14 cellular contexts compared by ENCODE assay signal in genomic region chr17:50364715-50365114, GRCh38. TPM values are rescaled to one million over a fixed set of nuclear protein-coding genes. Genes with fewer than 3 reads are reported as not detected.
DNase-seq lines count a peak whose midpoint lies in the region; ATAC-seq, FAIRE-seq and TF ChIP-seq lines count a peak whose summit lies in the region.
"Had no signal": no experiment of that assay in that cellular context is flagged by ENCODE, and none has a peak within 500 bp of the region (broad histone marks: within the 10 kb centered on the region; RNA-seq: fewer than 3 reads in every experiment).

No MANE protein-coding gene starts in this region.

- peaks cover 42% of the 10 kb centered on the region for H3K4me1 Mint-ChIP-seq in nephron progenitor cell
- peaks cover 14% of the 10 kb centered on the region for H3K4me1 Mint-ChIP-seq in activated naive CD8-positive, alpha-beta T cell treated with anti-CD3 and anti-CD28 coated beads for 36 hours

- TF ChIP-seq CTCF in Panc1 (IDR thresholded peaks at IDR 0.05), result no peak
- peak in 2 of 3 experiments; percentile 15 to 16; a peak in 2 of 4 replicates for TF ChIP-seq CTCF in H1 (IDR thresholded peaks at IDR 0.05; ENCODE audit: control extremely low read depth in 1 of 3, insufficient read depth in 1 of 3, low read depth in 1 of 3, low read length in 3 of 3)
- TF ChIP-seq CTCF in nephron progenitor cell (IDR thresholded peaks at IDR 0.05), result no peak
- TF ChIP-seq CTCF in mucosa of descending colon (IDR thresholded peaks at IDR 0.05), result no peak

- H3K27me3 Mint-ChIP-seq in nephron progenitor cell (ENCODE audit: low read depth, poor library complexity), result peaks cover 3% of the 10 kb centered on the region
- H3K27me3 Mint-ChIP-seq in activated naive CD8-positive, alpha-beta T cell treated with anti-CD3 and anti-CD28 coated beads for 36 hours, result no peaks in the 10 kb centered on the region

- 0 out of 4 replicates have a peak overlapping the region, but pooled peaks of 1 of the 2 experiments have one; percentile 44 for H3K4me2 ChIP-seq in H1 (ENCODE audit: insufficient read depth in 1 of 2, low read depth in 2 of 2, low read length in 2 of 2)

- H3K4me3 Mint-ChIP-seq in nephron progenitor cell, result no peak overlapping the region
- H3K4me3 Mint-ChIP-seq in activated naive CD8-positive, alpha-beta T cell treated with anti-CD3 and anti-CD28 coated beads for 36 hours, result no peak overlapping the region
- H3K4me3 Mint-ChIP-seq: natural killer cell had no signal

- H3K9ac ChIP-seq in H1 (replicated peaks in 1 of 4; ENCODE audit: extremely low read depth in 1 of 4, low read depth in 3 of 4, low read length in 3 of 4), result 0 out of 7 replicates have a peak overlapping the region, but pooled peaks of 1 of the 4 experiments have one; percentile 7

- no peak overlapping the region for H3K56ac ChIP-seq in H1 (replicated peaks; ENCODE audit: insufficient read length, low read depth, low read length)

- no peak overlapping the region for H3K18ac ChIP-seq in H1 (ENCODE audit: extremely low read depth, low read length)

- TF ChIP-seq RAD21 in H1 (IDR thresholded peaks at IDR 0.05 in 1 of 2, conservative IDR thresholded peaks at IDR 0.05 in 1 of 2; ENCODE audit: low read depth in 2 of 2, low read length in 2 of 2), result peak in 1 of 2 experiments; percentile 25; a peak in 1 of 4 replicates

- no peak overlapping the region for H2AFZ ChIP-seq in H1 (ENCODE audit: low read length)

- no peaks in the 10 kb centered on the region for H3K23me2 ChIP-seq in H1 (ENCODE audit: low read depth, low read length)

- H3K4ac ChIP-seq in H1 (replicated peaks; ENCODE audit: insufficient read length, low read depth, low read length), result no peak overlapping the region

- H3K9me3 Mint-ChIP-seq in nephron progenitor cell, result no peaks in the 10 kb centered on the region
- no peaks in the 10 kb centered on the region for H3K9me3 Mint-ChIP-seq in activated naive CD8-positive, alpha-beta T cell treated with anti-CD3 and anti-CD28 coated beads for 36 hours
- H3K9me3 Mint-ChIP-seq: natural killer cell had no signal

- H3K4me3 ChIP-seq in Panc1 (ENCODE audit: low read depth in 2 of 2, low read length in 2 of 2), result no peak overlapping the region
- no peak overlapping the region for H3K4me3 ChIP-seq in H1 (ENCODE audit: extremely low read depth in 1 of 4, insufficient read depth in 2 of 4, low read depth in 3 of 4, low read length in 4 of 4)
- H3K4me3 ChIP-seq in mucosa of descending colon, result no peak overlapping the region
- H3K4me3 ChIP-seq: esophagus muscularis mucosa, thoracic aorta had no signal

- peaks cover 23% of the 10 kb centered on the region for H3K36me3 Mint-ChIP-seq in nephron progenitor cell (ENCODE audit: low read depth)
- peaks cover 9% of the 10 kb centered on the region for H3K36me3 Mint-ChIP-seq in activated naive CD8-positive, alpha-beta T cell treated with anti-CD3 and anti-CD28 coated beads for 36 hours

- TF ChIP-seq EP300 in H1 (IDR thresholded peaks at IDR 0.05; ENCODE audit: borderline replicate concordance in 1 of 2, low read depth in 2 of 2, low read length in 2 of 2), result no peak

- no peak overlapping the region for H2BK15ac ChIP-seq in H1 (ENCODE audit: low read length)

- FAIRE-seq in H1 (lab: Jason Lieb, UNC), result no peak

- H3K36me3 ChIP-seq in Panc1 (ENCODE audit: control insufficient read depth, insufficient read depth, low read length) (peaks cover 20% of the 10 kb centered on the region), H1 (ENCODE audit: control insufficient read depth in 2 of 4, insufficient read depth in 4 of 4, low read length in 3 of 4) (peaks cover 12 to 32% (median 20%) of the 10 kb centered on the region in 4 experiments; a peak in 7 of 8 replicates), mucosa of descending colon (ENCODE audit: low read depth) (peaks cover under 1% of the 10 kb centered on the region)

- H3K27me3 ChIP-seq in Panc1 (ENCODE audit: control insufficient read depth, insufficient read depth, low read length), result no peaks in the 10 kb centered on the region
- H3K27me3 ChIP-seq in H1 (replicated peaks in 1 of 4; ENCODE audit: control insufficient read depth in 3 of 4, extremely low read depth in 1 of 4, insufficient read depth in 3 of 4, low read length in 3 of 4), result no peaks in the 10 kb centered on the region
- H3K27me3 ChIP-seq: esophagus muscularis mucosa had no signal

- BruUV-seq in Panc1 (replicated peaks; lab: Mats Ljungman, UMichigan), result no TSS peak

- H3K79me2 ChIP-seq in H1 (ENCODE audit: control insufficient read depth in 1 of 2, insufficient read depth in 2 of 2, low read length in 2 of 2), result no peaks in the 10 kb centered on the region

- H3K27ac ChIP-seq in Panc1 (ENCODE audit: low read length) (no peak overlapping the region), H1 (ENCODE audit: low read depth, low read length) (no peak overlapping the region; the same call in 1 of the 2 replicates)
- H3K27ac ChIP-seq: esophagus muscularis mucosa, thoracic aorta had no signal

- no peak overlapping the region for H3K23ac ChIP-seq in H1 (ENCODE audit: insufficient read length)

- DNase-seq in EL (peak; percentile 79), Panc1 (ENCODE audit: low read depth, low spot score) (no peak), H1 (ENCODE audit: low read depth in 1 of 2, low spot score in 2 of 2) (no peak), nephron progenitor cell (peak; percentile 18), mucosa of descending colon (no peak)
- no peak for DNase-seq in activated naive CD8-positive, alpha-beta T cell treated with anti-CD3 and anti-CD28 coated beads for 36 hours
- DNase-seq in activated CD4-positive, alpha-beta T cell treated with anti-CD3 and anti-CD28 coated beads, Interleukin-2, amount 50 U/mL, for 48 hours, result no peak
- DNase-seq: Kasumi-1, natural killer cell, NCI-H2081 treated with DMSO at 0.1 percent for 48 hours, SW 1271 had no signal

- H2BK20ac ChIP-seq in H1 (ENCODE audit: low read length), result no peak overlapping the region

- H2BK12ac ChIP-seq in H1 (ENCODE audit: low read depth, low read length), result no peak overlapping the region

- POLR2A ChIA-PET in Panc1 (lab: Charles Lee) (interaction anchor here (0.6 kb wide), 1 partner anchor 236 kb away, joined by 5 read pairs; no protein-coding TSS in a partner anchor), H1 (lab: Charles Lee; ENCODE audit: partially characterized antibody) (interaction anchor here (0.6 to 20.2 kb wide), 6 partner anchors 15 to 134 kb away, joined by 3 to 313 read pairs (median 3); partner anchors contain the start of genes EME1, LRRC59, MRPL27 and XYLT2)

- intact Hi-C loops in Panc1 (cut with micrococcal nuclease; ENCODE audit: unreplicated experiment), result no loop called here
- intact Hi-C loops in mucosa of descending colon (cut with DNase I, micrococcal nuclease), result loop anchor here in 1 of 2 donors (10.0 kb wide), 1 partner anchor 120 kb away; no protein-coding TSS in a partner anchor

- in situ Hi-C loops in Panc1 (cut with HindIII; ENCODE audit: low pct_unique_long_range_greater_than_20kb, low sequenced_read_pairs), result no loop called here

- peaks cover 9 to 22% of the 10 kb centered on the region in 2 experiments for H4K20me1 ChIP-seq in H1 (replicated peaks in 1 of 2; ENCODE audit: control insufficient read depth in 1 of 2, insufficient read depth in 2 of 2, low read length in 2 of 2)

- ATAC-seq in Panc1 (0 out of 2 replicates have a peak, but pooled peaks have one; percentile 13), mucosa of descending colon (no peak), GM19035 (IDR thresholded peaks at IDR 0.05; ENCODE audit: unreplicated experiment) (no peak)
- ATAC-seq: natural killer cell had no signal

- no peak overlapping the region for H2BK5ac ChIP-seq in H1 (ENCODE audit: low read depth, low read length)

- H4K91ac ChIP-seq in H1 (replicated peaks; ENCODE audit: insufficient read length, low read length), result no peak overlapping the region

- H3K4me1 ChIP-seq in Panc1 (ENCODE audit: control insufficient read depth, insufficient read depth, low read length) (peaks cover 7% of the 10 kb centered on the region; the same call in 1 of the 2 replicates), H1 (replicated peaks in 1 of 4; ENCODE audit: control insufficient read depth in 3 of 4, insufficient read depth in 4 of 4, low read length in 3 of 4) (peaks cover 0 to 27% (median 11%) of the 10 kb centered on the region in 4 experiments; a peak in 6 of 7 replicates), mucosa of descending colon (ENCODE audit: low read depth) (peaks cover 5% of the 10 kb centered on the region)

- CTCF ChIA-PET in Panc1 (lab: Charles Lee) (interaction anchor here (1.1 kb wide), 1 partner anchor 163 kb away, joined by 3 read pairs; no protein-coding TSS in a partner anchor), H1 (lab: Charles Lee; ENCODE audit: partially characterized antibody) (interaction anchor here (0.6 to 6.1 kb wide), 13 partner anchors 10 to 363 kb away, joined by 3 to 58 read pairs (median 4); partner anchors contain the start of gene LRRC59)

- 63% methylated on average over 9 of the region's 9 CpGs; no CpG with 5 or more reads in 1 of the 2 experiments for WGBS in H1 (ENCODE audit: extremely low coverage in 1 of 2, insufficient coverage in 1 of 2, insufficient read length in 1 of 2, insufficient replicate concordance in 2 of 2, low coverage in 1 of 2, low lambda C conversion rate in 2 of 2, missing lambda C conversion rate in 1 of 2), 2 experiments

- no peaks in the 10 kb centered on the region for H3K79me1 ChIP-seq in H1 (ENCODE audit: low read depth, low read length)

- H4K5ac ChIP-seq in H1 (ENCODE audit: insufficient read length, low read depth, low read length), result no peak overlapping the region

- no peak overlapping the region for H3K14ac ChIP-seq in H1 (ENCODE audit: insufficient read length)

- no peak overlapping the region for H2AK5ac ChIP-seq in H1 (ENCODE audit: low read depth, low read length)

- H2BK120ac ChIP-seq in H1 (replicated peaks; ENCODE audit: low read depth, low read length), result no peak overlapping the region

- TF ChIP-seq POLR2A in H1 (IDR thresholded peaks at IDR 0.05; ENCODE audit: control extremely low read depth in 1 of 2, low read depth in 2 of 2, low read length in 2 of 2), result 0 out of 3 replicates have a peak, but pooled peaks of 1 of the 2 experiments have one; percentile 18

- peak overlapping the region; percentile 88 for H3K27ac Mint-ChIP-seq in nephron progenitor cell
- no peak overlapping the region for H3K27ac Mint-ChIP-seq in activated naive CD8-positive, alpha-beta T cell treated with anti-CD3 and anti-CD28 coated beads for 36 hours
- H3K27ac Mint-ChIP-seq: natural killer cell had no signal

- H4K8ac ChIP-seq in H1 (ENCODE audit: extremely low read depth, insufficient read depth, low read length), result no peak overlapping the region; the same call in 1 of the 2 replicates

- H3K9me3 ChIP-seq in Panc1 (ENCODE audit: control insufficient read depth, insufficient read depth, low read depth, low read length) (no peaks in the 10 kb centered on the region), H1 (ENCODE audit: insufficient read depth in 2 of 2, low read depth in 1 of 2, low read length in 1 of 2) (no peaks in the 10 kb centered on the region), mucosa of descending colon (no peaks in the 10 kb centered on the region)
- H3K9me3 ChIP-seq: esophagus muscularis mucosa, thoracic aorta had no signal

RNA-seq across cellular contexts. Expression of gene MRPL27, which starts 8.3 kb away (rescaled TPM):
- total RNA-seq in Panc1 (2021; ENCODE audit: unreplicated experiment) (136 TPM), mucosa of descending colon (10 to 100 TPM; 63.7 to 90.3 (median 80.2) TPM)
- polyA plus RNA-seq in Panc1 (2012; ENCODE audit: insufficient read length), result 132 TPM
- 75.6 and 82.6 TPM in 2 replicates for total RNA-seq in H1 (2021; fragmentation: NEBNext Ultra II Directional; extraction: Animal tissue kit (Norgen Biotek cat#: 25700))
- polyA plus RNA-seq in H1 (2011; rRNA removed), result 109 and 135 TPM in 2 replicates
- polyA plus RNA-seq in H1 (2011; cell fraction: cytosol; rRNA removed), result 155 TPM
- 67.9 TPM for polyA plus RNA-seq in H1 (2011; cell fraction: nucleus; rRNA removed)
- 130 to 159 TPM (median 138 TPM) in 4 replicates for polyA plus RNA-seq in H1 (2012, experiment 1 of 2)
- 95.2 TPM for polyA plus RNA-seq in H1 (2012, experiment 2 of 2)
- polyA plus RNA-seq in H1 (2013, experiment 1 of 2), result 54.9 TPM
- polyA plus RNA-seq in H1 (2013, experiment 2 of 2), result 60.3 TPM
- polyA minus RNA-seq in H1 (2011; rRNA and poly(A)+ RNA removed), result 55.9 and 75.0 TPM in 2 replicates
- polyA minus RNA-seq in H1 (2011; cell fraction: cytosol; rRNA and poly(A)+ RNA removed), result 33.5 TPM
- 41.1 TPM for polyA minus RNA-seq in H1 (2011; cell fraction: nucleus; rRNA and poly(A)+ RNA removed)
- total RNA-seq in activated naive CD8-positive, alpha-beta T cell treated with anti-CD3 and anti-CD28 coated beads for 36 hours, result 10 to 100 TPM; 72.1 to 75.1 TPM

RNA-seq across cellular contexts. Expression of gene EME1, which starts 8.3 kb away (rescaled TPM):
- total RNA-seq in Panc1 (2021; ENCODE audit: unreplicated experiment) (15.3 TPM), mucosa of descending colon (1 to 10 TPM in 2 of 3 donors, under 1 TPM in 1; 0.76 to 4.0 (median 1.8) TPM)
- 7.8 TPM for polyA plus RNA-seq in Panc1 (2012; ENCODE audit: insufficient read length)
- total RNA-seq in H1 (2021; fragmentation: NEBNext Ultra II Directional; extraction: Animal tissue kit (Norgen Biotek cat#: 25700)), result 13.3 and 13.9 TPM in 2 replicates
- polyA plus RNA-seq in H1 (2011; rRNA removed), result 13.9 and 16.3 TPM in 2 replicates
- 23.2 TPM for polyA plus RNA-seq in H1 (2011; cell fraction: cytosol; rRNA removed)
- 62.4 TPM for polyA plus RNA-seq in H1 (2011; cell fraction: nucleus; rRNA removed)
- 19.3 to 29.0 TPM (median 22.2 TPM) in 4 replicates for polyA plus RNA-seq in H1 (2012, experiment 1 of 2)
- polyA plus RNA-seq in H1 (2012, experiment 2 of 2), result 4.9 TPM
- polyA plus RNA-seq in H1 (2013, experiment 1 of 2), result 14.5 TPM
- 12.3 TPM for polyA plus RNA-seq in H1 (2013, experiment 2 of 2)
- polyA minus RNA-seq in H1 (2011; rRNA and poly(A)+ RNA removed), result 16.0 and 17.8 TPM in 2 replicates
- 12.3 TPM for polyA minus RNA-seq in H1 (2011; cell fraction: cytosol; rRNA and poly(A)+ RNA removed)
- polyA minus RNA-seq in H1 (2011; cell fraction: nucleus; rRNA and poly(A)+ RNA removed), result 28.1 TPM
- total RNA-seq in activated naive CD8-positive, alpha-beta T cell treated with anti-CD3 and anti-CD28 coated beads for 36 hours, result 10 to 100 TPM; 34.0 to 34.4 TPM
- total RNA-seq: esophagus muscularis mucosa had no signal

RNA-seq across cellular contexts. Expression of gene XYLT2, which starts 18.8 kb away (rescaled TPM):
- total RNA-seq in Panc1 (2021; ENCODE audit: unreplicated experiment) (28.5 TPM), mucosa of descending colon (10 to 100 TPM; 14.7 to 20.0 (median 18.4) TPM)
- 42.0 TPM for polyA plus RNA-seq in Panc1 (2012; ENCODE audit: insufficient read length)
- 28.0 and 28.9 TPM in 2 replicates for total RNA-seq in H1 (2021; fragmentation: NEBNext Ultra II Directional; extraction: Animal tissue kit (Norgen Biotek cat#: 25700))
- 29.9 and 38.2 TPM in 2 replicates for polyA plus RNA-seq in H1 (2011; rRNA removed)
- polyA plus RNA-seq in H1 (2011; cell fraction: cytosol; rRNA removed), result 26.8 TPM
- polyA plus RNA-seq in H1 (2011; cell fraction: nucleus; rRNA removed), result 55.3 TPM
- 17.0 to 31.4 TPM (median 27.3 TPM) in 4 replicates for polyA plus RNA-seq in H1 (2012, experiment 1 of 2)
- polyA plus RNA-seq in H1 (2012, experiment 2 of 2), result 16.5 TPM
- 29.7 TPM for polyA plus RNA-seq in H1 (2013, experiment 1 of 2)
- polyA plus RNA-seq in H1 (2013, experiment 2 of 2), result 29.8 TPM
- polyA minus RNA-seq in H1 (2011; rRNA and poly(A)+ RNA removed), result 28.9 and 33.8 TPM in 2 replicates
- polyA minus RNA-seq in H1 (2011; cell fraction: cytosol; rRNA and poly(A)+ RNA removed), result 39.8 TPM
- polyA minus RNA-seq in H1 (2011; cell fraction: nucleus; rRNA and poly(A)+ RNA removed), result 35.9 TPM
- 10 to 100 TPM; 17.7 to 19.6 TPM for total RNA-seq in activated naive CD8-positive, alpha-beta T cell treated with anti-CD3 and anti-CD28 coated beads for 36 hours

RNA-seq across cellular contexts. Expression of gene LRRC59, which starts 32.6 kb away (rescaled TPM):
- 167 TPM for total RNA-seq in Panc1 (2021; ENCODE audit: unreplicated experiment)
- 160 TPM for polyA plus RNA-seq in Panc1 (2012; ENCODE audit: insufficient read length)
- total RNA-seq in H1 (2021; fragmentation: NEBNext Ultra II Directional; extraction: Animal tissue kit (Norgen Biotek cat#: 25700)), result 117 TPM in 2 replicates
- polyA plus RNA-seq in H1 (2011; rRNA removed), result 48.3 and 48.7 TPM in 2 replicates
- 58.5 TPM for polyA plus RNA-seq in H1 (2011; cell fraction: cytosol; rRNA removed)
- polyA plus RNA-seq in H1 (2011; cell fraction: nucleus; rRNA removed), result 43.5 TPM
- polyA plus RNA-seq in H1 (2012, experiment 1 of 2), result 94.3 to 100 TPM (median 95.6 TPM) in 4 replicates
- 68.4 TPM for polyA plus RNA-seq in H1 (2012, experiment 2 of 2)
- 66.2 TPM for polyA plus RNA-seq in H1 (2013, experiment 1 of 2)
- polyA plus RNA-seq in H1 (2013, experiment 2 of 2), result 66.4 TPM
- polyA minus RNA-seq in H1 (2011; rRNA and poly(A)+ RNA removed), result 104 and 110 TPM in 2 replicates
- polyA minus RNA-seq in H1 (2011; cell fraction: cytosol; rRNA and poly(A)+ RNA removed), result 39.5 TPM
- 37.6 TPM for polyA minus RNA-seq in H1 (2011; cell fraction: nucleus; rRNA and poly(A)+ RNA removed)
- total RNA-seq in activated naive CD8-positive, alpha-beta T cell treated with anti-CD3 and anti-CD28 coated beads for 36 hours, result 100 to 1,000 TPM; 110 to 112 TPM
- 100 to 1,000 TPM in 2 of 3 donors, 10 to 100 TPM in 1; 76.8 to 143 (median 109) TPM for total RNA-seq in mucosa of descending colon

Comparison
In these comparisons a context has a peak if more than half of its experiments do, and no peak if none do; other contexts are left out.
1. DNase-seq: peak in EL (single experiment) and nephron progenitor cell (single experiment); none in Panc1 (single experiment), H1 (0 of 2), activated naive CD8-positive, alpha-beta T cell treated with anti-CD3 and anti-CD28 coated beads for 36 hours (single experiment), activated CD4-positive, alpha-beta T cell treated with anti-CD3 and anti-CD28 coated beads, Interleukin-2, amount 50 U/mL, for 48 hours (0 of 2) and mucosa of descending colon (0 of 3).
2. CTCF ChIP-seq: peak in H1 (2 of 3); none in Panc1 (single experiment), nephron progenitor cell (single experiment) and mucosa of descending colon (single experiment).